ENCODE assay signal across 7 cellular contexts in genomic region chr16:25257956-25258855, GRCh38. TPM values are rescaled to one million over a fixed set of nuclear protein-coding genes. Genes with fewer than 3 reads are reported as not detected.
DNase-seq lines count a peak whose midpoint lies in the region; ATAC-seq and TF ChIP-seq lines count a peak whose summit lies in the region.

No MANE protein-coding gene starts in this region.

- peak; percentile 13 for TF ChIP-seq CTCF in astrocyte of the cerebellum (IDR thresholded peaks at IDR 0.05; ENCODE audit: low read depth, low read length, missing control alignments)
- peak in 1 of 4 experiments; percentile 15 for TF ChIP-seq CTCF in sigmoid colon (IDR thresholded peaks at IDR 0.05)

- peak; percentile 45 for ATAC-seq in GM18502 (IDR thresholded peaks at IDR 0.05; ENCODE audit: poor library complexity, unreplicated experiment)
- peak; percentile 35 for ATAC-seq in HG02884 (IDR thresholded peaks at IDR 0.05; ENCODE audit: unreplicated experiment)

- intact Hi-C loops in sigmoid colon (cut with DNase I), result loop anchor here (1.0 to 10.0 kb wide), 3 partner anchors 145 to 719 kb away; partner anchors contain the start of gene RBBP6

- H3K4me1 Mint-ChIP-seq in T-helper 2 cell treated with Interferon-gamma antibody and Interleukin-4, amounts not matched to agents 5 μg/mL and 100 μg/mL, for 36 hours (ENCODE audit: low read depth), result peaks cover 37% of the 10 kb centered on the region

- no peaks in the 10 kb centered on the region for H3K9me3 ChIP-seq in sigmoid colon

- in situ Hi-C loops in astrocyte of the cerebellum (cut with HindIII; ENCODE audit: low sequenced_read_pairs), result no loop called here

- peaks cover 7 to 18% (median 11%) of the 10 kb centered on the region in 4 donors for H3K36me3 ChIP-seq in sigmoid colon

- H3K9me3 Mint-ChIP-seq in T-helper 2 cell treated with Interferon-gamma antibody and Interleukin-4, amounts not matched to agents 5 μg/mL and 100 μg/mL, for 36 hours, result no peaks in the 10 kb centered on the region

- peak overlapping the region; percentile 95 for H3K27ac Mint-ChIP-seq in T-helper 2 cell treated with Interferon-gamma antibody and Interleukin-4, amounts not matched to agents 5 μg/mL and 100 μg/mL, for 36 hours

- H3K27me3 Mint-ChIP-seq in T-helper 2 cell treated with Interferon-gamma antibody and Interleukin-4, amounts not matched to agents 5 μg/mL and 100 μg/mL, for 36 hours (ENCODE audit: low read depth), result no peaks in the 10 kb centered on the region

- WGBS in sigmoid colon, 2 donors, result 1 to 5% methylated on average over 57 of the region's 57 CpGs

- H3K4me3 Mint-ChIP-seq in T-helper 2 cell treated with Interferon-gamma antibody and Interleukin-4, amounts not matched to agents 5 μg/mL and 100 μg/mL, for 36 hours, result peak overlapping the region; percentile 99

- TF ChIP-seq EP300 in sigmoid colon (IDR thresholded peaks at IDR 0.05), result no peak

- peaks cover 0 to 42% (median 29%) of the 10 kb centered on the region in 4 donors for H3K4me1 ChIP-seq in sigmoid colon

- peak overlapping the region; percentile 95 to 99 (median 99) for H3K27ac ChIP-seq in sigmoid colon

- no peak for TF ChIP-seq POLR2A in sigmoid colon (IDR thresholded peaks at IDR 0.05)

- no peaks in the 10 kb centered on the region for H3K27me3 ChIP-seq in sigmoid colon

- DNase-seq in NCI-H146 treated with DMSO at 0.1 percent for 48 hours (lab: John Stamatoyannopoulos, UW; ENCODE audit: unreplicated experiment) (peak; percentile 85), astrocyte of the cerebellum (ENCODE audit: low read depth) (peak; percentile 70), iPS DF 19.7 (ENCODE audit: low read depth, low spot score) (peak; percentile 59), sigmoid colon (peak; percentile 93)
- peak; percentile 77 for DNase-seq in T-helper 2 cell treated with Interferon-gamma antibody and Interleukin-4, amounts not matched to agents 5 μg/mL and 100 μg/mL, for 36 hours (ENCODE audit: low spot score)

- peaks cover 29% of the 10 kb centered on the region for H3K36me3 Mint-ChIP-seq in T-helper 2 cell treated with Interferon-gamma antibody and Interleukin-4, amounts not matched to agents 5 μg/mL and 100 μg/mL, for 36 hours (ENCODE audit: low read depth)

- H3K4me3 ChIP-seq in astrocyte of the cerebellum (ENCODE audit: low read depth, low read length) (peak overlapping the region; percentile 81), sigmoid colon (peak overlapping the region; percentile 80 to 91 (median 84))

RNA-seq across cellular contexts. Expression of gene ZKSCAN2, which starts 0.6 kb away (rescaled TPM):
- total RNA-seq in sigmoid colon, result 1 to 10 TPM; 3.9 to 5.5 (median 4.4) TPM
- polyA plus RNA-seq in sigmoid colon, result 1 to 10 TPM in 2 of 3 donors, under 1 TPM in 1; 0.23 to 1.2 (median 1.2) TPM

RNA-seq across cellular contexts. Expression of gene AQP8, which starts 41.5 kb away (rescaled TPM):
- under 1 TPM in 1 of 4 donors, not detected in 3; 0.83 TPM for total RNA-seq in sigmoid colon
- polyA plus RNA-seq in sigmoid colon, result 100 to 1,000 TPM; 158 to 466 (median 214) TPM

Comparison
In these comparisons a context has a peak if more than half of its experiments do, and no peak if none do; other contexts are left out.
1. Peak in every context shown above with its lines: DNase-seq, ATAC-seq, H3K4me3 ChIP-seq and H3K27ac ChIP-seq.